In the genomic region with DNA sequence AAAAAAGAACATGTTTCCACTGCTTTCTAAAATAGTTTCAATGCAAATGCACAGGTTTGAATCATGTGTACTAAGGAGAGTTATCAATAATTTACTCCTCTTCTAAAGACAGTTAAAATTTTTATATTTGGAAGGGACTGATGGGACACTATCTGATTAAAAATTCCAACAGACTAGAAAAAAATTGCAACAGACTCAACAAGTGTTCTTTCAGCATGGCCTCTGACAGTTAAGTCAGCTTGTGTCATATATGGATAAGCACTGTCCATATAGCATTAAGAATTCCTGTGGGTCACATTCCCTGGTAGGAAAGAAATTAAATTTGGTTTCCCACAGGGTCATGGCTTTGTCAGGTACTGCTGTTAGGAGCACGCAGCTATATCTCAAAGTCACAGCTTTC, we compare ENCODE assay signal across 32 cellular contexts.
"Had no signal": no experiment of that assay in that cellular context is flagged by ENCODE, and none has a peak within 500 bp of the region (broad histone marks: within the 10 kb centered on the region; RNA-seq: fewer than 3 reads in every experiment).

No MANE protein-coding gene starts in this region.

- ATAC-seq: activated CD4-positive, alpha-beta T cell treated with anti-CD3 and anti-CD28 coated beads for 36 hours; activated CD4-positive, CD25-positive, alpha-beta regulatory T cell treated with anti-CD3 and anti-CD28 coated beads, Interleukin-2, amount 50 U/mL, for 24 hours; activated CD8-positive, alpha-beta T cell treated with anti-CD3 and anti-CD28 coated beads, Interleukin-2, amount 10 ng/mL, durations not matched to agents 7 days and 5 days; activated naive CD4-positive, alpha-beta T cell treated with anti-CD3 and anti-CD28 coated beads, Interleukin-2, amount 50 U/mL, for 72 hours; activated T-cell treated with anti-CD3 and anti-CD28 coated beads, Interleukin-2, amount 50 U/mL, for 4 hours; body of pancreas; WTC11 had no signal

- H3K4me1 ChIP-seq: adrenal gland, body of pancreas, breast epithelium, SJCRH30 had no signal

- H3K27me3 ChIP-seq: adrenal gland, body of pancreas, breast epithelium, SJCRH30 had no signal

- DNase-seq: activated CD4-positive, alpha-beta T cell treated with anti-CD3 and anti-CD28 coated beads for 36 hours; activated CD4-positive, alpha-beta T cell treated with anti-CD3 and anti-CD28 coated beads, Interleukin-2, amount 10 ng/mL, durations not matched to agents 7 days and 5 days; activated CD4-positive, alpha-beta T cell treated with anti-CD3 and anti-CD28 coated beads, Interleukin-2, amount 50 U/mL, for 48 hours; activated CD8-positive, alpha-beta memory T cell treated with anti-CD3 and anti-CD28 coated beads, Interleukin-2, amount 50 U/mL, for 4 hours; activated CD8-positive, alpha-beta T cell treated with anti-CD3 and anti-CD28 coated beads, Interleukin-2, amount 10 ng/mL, durations not matched to agents 7 days and 5 days; activated gamma-delta T cell treated with Interleukin-2 at 50 U/mL for 16 hours; activated naive CD4-positive, alpha-beta T cell treated with anti-CD3 and anti-CD28 coated beads for 36 hours; activated T-cell treated with anti-CD3 and anti-CD28 coated beads for 4 hours; activated T-cell treated with anti-CD3 and anti-CD28 coated beads, Interleukin-2, amount 50 U/mL, for 4 hours; adrenal gland; body of pancreas; KG1; NCI-H1105; NCI-H1436; NCI-H1694; NCI-H1930; NCI-H2081 treated with DMSO at 0.1 percent for 48 hours; NCI-H226; NCI-H524 treated with DMSO at 0.1 percent for 48 hours; NCI-H748 treated with DMSO at 0.1 percent for 48 hours; NK-92 treated with Interleukin-12 subunit alpha and Interleukin-12 subunit beta, amount 100 ng/mL, for 24 hours; OCI-M1; SHP77; SJCRH30 had no signal

- H3K9me3 Mint-ChIP-seq: activated naive CD4-positive, alpha-beta T cell treated with anti-CD3 and anti-CD28 coated beads for 36 hours; activated naive CD4-positive, alpha-beta T cell treated with anti-CD3 and anti-CD28 coated beads, Interleukin-2, amount 50 U/mL, for 72 hours; T-helper 2 cell treated with Interferon-gamma antibody and Interleukin-4, amounts not matched to agents 5 μg/mL and 100 μg/mL, for 36 hours had no signal

- H3K27ac ChIP-seq: adrenal gland, body of pancreas, breast epithelium, SJCRH30, SK-N-MC had no signal

- H3K27ac Mint-ChIP-seq: activated CD4-positive, alpha-beta T cell treated with anti-CD3 and anti-CD28 coated beads for 36 hours; activated CD4-positive, alpha-beta T cell treated with anti-CD3 and anti-CD28 coated beads, Interleukin-2, amount 10 ng/mL, durations not matched to agents 7 days and 5 days; activated CD8-positive, alpha-beta T cell treated with anti-CD3 and anti-CD28 coated beads, Interleukin-2, amount 10 ng/mL, durations not matched to agents 7 days and 5 days; activated naive CD4-positive, alpha-beta T cell treated with anti-CD3 and anti-CD28 coated beads for 36 hours; activated naive CD4-positive, alpha-beta T cell treated with anti-CD3 and anti-CD28 coated beads, Interleukin-2, amount 50 U/mL, for 72 hours; activated T-helper 1 cell treated with anti-CD3 and anti-CD28 coated beads, Interleukin-12 subunit alpha, Interleukin-12 subunit beta, Interleukin-2, Interleukin-4 antibody, amounts not matched to agents 30 ng/mL and 10 ng/mL and 1 ng/mL, durations not matched to agents 14 hours and 24 hours and 36 hours; T-helper 1 cell treated with Interleukin-12 subunit alpha and Interleukin-12 subunit beta and Interleukin-4 antibody, amounts not matched to agents 30 μg/mL and 1 μg/mL, for 36 hours; T-helper 2 cell treated with Interferon-gamma antibody and Interleukin-4, amounts not matched to agents 5 μg/mL and 100 μg/mL, for 36 hours had no signal

- H3K36me3 ChIP-seq: adrenal gland, breast epithelium, SJCRH30 had no signal

- H3K9me3 ChIP-seq: adrenal gland, body of pancreas, breast epithelium, SJCRH30 had no signal

- H3K4me1 Mint-ChIP-seq: activated CD4-positive, alpha-beta T cell treated with anti-CD3 and anti-CD28 coated beads for 36 hours; activated CD4-positive, alpha-beta T cell treated with anti-CD3 and anti-CD28 coated beads, Interleukin-2, amount 10 ng/mL, durations not matched to agents 7 days and 5 days had no signal

- H3K4me3 ChIP-seq: adrenal gland, body of pancreas, breast epithelium, SJCRH30, SK-N-MC had no signal

- H3K4me3 Mint-ChIP-seq: activated CD4-positive, alpha-beta T cell treated with anti-CD3 and anti-CD28 coated beads for 36 hours; activated CD4-positive, alpha-beta T cell treated with anti-CD3 and anti-CD28 coated beads, Interleukin-2, amount 10 ng/mL, durations not matched to agents 7 days and 5 days; activated CD8-positive, alpha-beta T cell treated with anti-CD3 and anti-CD28 coated beads, Interleukin-2, amount 10 ng/mL, durations not matched to agents 7 days and 5 days; activated naive CD4-positive, alpha-beta T cell treated with anti-CD3 and anti-CD28 coated beads for 36 hours; activated T-cell treated with anti-CD3 and anti-CD28 coated beads, Interleukin-2, amount 50 U/mL, for 4 hours; activated T-helper 1 cell treated with anti-CD3 and anti-CD28 coated beads, Interleukin-12 subunit alpha, Interleukin-12 subunit beta, Interleukin-2, Interleukin-4 antibody, amounts not matched to agents 30 ng/mL and 10 ng/mL and 1 ng/mL, durations not matched to agents 14 hours and 24 hours and 36 hours; T-helper 1 cell treated with Interleukin-12 subunit alpha and Interleukin-12 subunit beta and Interleukin-4 antibody, amounts not matched to agents 30 μg/mL and 1 μg/mL, for 36 hours; T-helper 2 cell treated with Interferon-gamma antibody and Interleukin-4, amounts not matched to agents 5 μg/mL and 100 μg/mL, for 36 hours; WTC11 had no signal
